30 cellular contexts compared by ENCODE assay signal in genomic region chr18:11237484-11237883, GRCh38.
"Had no signal": no experiment of that assay in that cellular context is flagged by ENCODE, and none has a peak within 500 bp of the region (broad histone marks: within the 10 kb centered on the region; RNA-seq: fewer than 3 reads in every experiment).

No MANE protein-coding gene starts in this region.

- H3K9me3 ChIP-seq: esophagus muscularis mucosa, gastrocnemius medialis had no signal

- H3K27me3 ChIP-seq: brain microvascular endothelial cell, esophagus muscularis mucosa, foreskin keratinocyte, gastrocnemius medialis, heart left ventricle had no signal

- H3K27ac ChIP-seq: brain microvascular endothelial cell, coronary artery, esophagus muscularis mucosa, foreskin keratinocyte, gastrocnemius medialis, heart left ventricle, WERI-Rb-1 had no signal

- H3K36me3 ChIP-seq: brain microvascular endothelial cell, esophagus muscularis mucosa, gastrocnemius medialis, heart left ventricle, WERI-Rb-1 had no signal

- DNase-seq: activated B cell treated with CpG ODN at 0.5 μM for 24 hours; activated CD4-positive, alpha-beta T cell treated with anti-CD3 and anti-CD28 coated beads for 48 hours; activated CD4-positive, alpha-beta T cell treated with anti-CD3 and anti-CD28 coated beads, Interleukin-2, amount 50 U/mL, for 1 hour; activated CD4-positive, alpha-beta T cell treated with anti-CD3 and anti-CD28 coated beads, Interleukin-2, amount 50 U/mL, for 48 hours; activated CD8-positive, alpha-beta memory T cell treated with anti-CD3 and anti-CD28 coated beads for 24 hours; activated CD8-positive, alpha-beta T cell treated with anti-CD3 and anti-CD28 coated beads for 36 hours; activated effector memory CD4-positive, alpha-beta T cell treated with Interleukin-2 at 50 U/mL for 16 hours; activated gamma-delta T cell treated with Interleukin-2 at 50 U/mL for 16 hours; activated naive CD4-positive, alpha-beta T cell treated with anti-CD3 and anti-CD28 coated beads, Interleukin-2, amount 50 U/mL, for 16 hours; activated naive CD4-positive, alpha-beta T cell treated with Interleukin-2 at 50 U/mL for 16 hours; activated T-cell treated with anti-CD3 and anti-CD28 coated beads, Interleukin-2, amount 50 U/mL, for 4 hours; amniotic stem cell; anterior cingulate cortex; brain microvascular endothelial cell; dermis blood vessel endothelial cell; effector CD4-positive, alpha-beta T cell; effector memory CD8-positive, alpha-beta T cell; erythroblast; foreskin keratinocyte; gastrocnemius medialis; heart left ventricle; T-helper 17 cell; T1000 had no signal

- FAIRE-seq: astrocyte, bronchial epithelial cell had no signal

- H3K4me1 ChIP-seq: esophagus muscularis mucosa, foreskin keratinocyte, gastrocnemius medialis, heart left ventricle had no signal

- ATAC-seq: activated CD4-positive, CD25-positive, alpha-beta regulatory T cell treated with anti-CD3 and anti-CD28 coated beads, Interleukin-2, amount 50 U/mL, for 24 hours; activated CD8-positive, alpha-beta T cell treated with anti-CD3 and anti-CD28 coated beads for 36 hours; activated T-cell treated with anti-CD3 and anti-CD28 coated beads, Interleukin-2, amount 50 U/mL, for 4 hours; activated T-helper 17 cell treated with anti-CD3 and anti-CD28 coated beads, Interleukin-2, amount 50 U/mL, for 72 hours; effector memory CD8-positive, alpha-beta T cell; foreskin keratinocyte; gastrocnemius medialis; heart left ventricle; T-helper 17 cell had no signal

- H3K4me3 ChIP-seq: coronary artery, esophagus muscularis mucosa, gastrocnemius medialis, heart left ventricle had no signal
